Comparison of ENCODE assay signal across 27 cellular contexts in genomic region chrX:130287071-130287770, GRCh38.
"Had no signal": no experiment of that assay in that cellular context is flagged by ENCODE, and none has a peak within 500 bp of the region (broad histone marks: within the 10 kb centered on the region; RNA-seq: fewer than 3 reads in every experiment).

No MANE protein-coding gene starts in this region.

- H3K9me3 ChIP-seq: ascending aorta, testis, vagina had no signal

- H3K9me3 Mint-ChIP-seq: activated naive CD4-positive, alpha-beta T cell treated with anti-CD3 and anti-CD28 coated beads, Interleukin-2, amount 50 U/mL, for 72 hours; activated T-cell treated with anti-CD3 and anti-CD28 coated beads, Interleukin-2, amount 50 U/mL, for 24 hours; activated T-helper 17 cell treated with anti-CD3 and anti-CD28 coated beads, Interleukin-2, amount 50 U/mL, for 72 hours had no signal

- ATAC-seq: activated CD4-positive, alpha-beta T cell treated with anti-CD3 and anti-CD28 coated beads for 36 hours; activated naive CD4-positive, alpha-beta T cell treated with anti-CD3 and anti-CD28 coated beads, Interleukin-2, amount 50 U/mL, for 72 hours; activated T-helper 17 cell treated with anti-CD3 and anti-CD28 coated beads, Interleukin-2, amount 50 U/mL, for 72 hours; left ventricle myocardium superior; sciatic nerve; WTC11 had no signal

- H3K4me1 ChIP-seq: ascending aorta, foreskin keratinocyte, testis, vagina had no signal

- H3K36me3 ChIP-seq: ascending aorta, brain microvascular endothelial cell, vagina had no signal

- H3K27me3 ChIP-seq: ascending aorta, brain microvascular endothelial cell, foreskin keratinocyte, testis, vagina had no signal

- H3K27ac Mint-ChIP-seq: activated CD4-positive, alpha-beta T cell treated with anti-CD3 and anti-CD28 coated beads for 36 hours; activated naive CD4-positive, alpha-beta T cell treated with anti-CD3 and anti-CD28 coated beads, Interleukin-2, amount 50 U/mL, for 72 hours; activated T-cell treated with anti-CD3 and anti-CD28 coated beads, Interleukin-2, amount 50 U/mL, for 24 hours; activated T-helper 17 cell treated with anti-CD3 and anti-CD28 coated beads, Interleukin-2, amount 50 U/mL, for 72 hours; type B pancreatic cell; WTC11 had no signal

- DNase-seq: activated CD4-positive, alpha-beta T cell treated with anti-CD3 and anti-CD28 coated beads for 36 hours; activated CD4-positive, alpha-beta T cell treated with anti-CD3 and anti-CD28 coated beads, Interleukin-2, amount 50 U/mL, for 4 hours; activated CD8-positive, alpha-beta memory T cell treated with anti-CD3 and anti-CD28 coated beads for 24 hours; activated CD8-positive, alpha-beta memory T cell treated with anti-CD3 and anti-CD28 coated beads, Interleukin-2, amount 50 U/mL, for 4 hours; activated T-cell treated with anti-CD3 and anti-CD28 coated beads, Interleukin-2, amount 50 U/mL, for 24 hours; brain microvascular endothelial cell; caudate nucleus; dermis blood vessel endothelial cell; effector memory CD4-positive, alpha-beta T cell; foreskin keratinocyte; immature natural killer cell; kidney glomerular epithelial cell; left ventricle myocardium superior; mesenchymal stem cell; naive B cell; occipital lobe; stimulated activated CD4-positive, alpha-beta T cell treated with anti-CD3 and anti-CD28 coated beads, Interleukin-15, amount 100 ng/mL, for 24 hours; stimulated activated naive CD4-positive, alpha-beta T cell; testis had no signal

- H3K36me3 Mint-ChIP-seq: activated naive CD4-positive, alpha-beta T cell treated with anti-CD3 and anti-CD28 coated beads, Interleukin-2, amount 50 U/mL, for 72 hours; immature natural killer cell; naive B cell; type B pancreatic cell had no signal

- H3K27me3 Mint-ChIP-seq: activated CD4-positive, alpha-beta T cell treated with anti-CD3 and anti-CD28 coated beads for 36 hours; activated T-helper 17 cell treated with anti-CD3 and anti-CD28 coated beads, Interleukin-2, amount 50 U/mL, for 72 hours; type B pancreatic cell had no signal

- H3K4me1 Mint-ChIP-seq: activated CD4-positive, alpha-beta T cell treated with anti-CD3 and anti-CD28 coated beads for 36 hours; activated T-helper 17 cell treated with anti-CD3 and anti-CD28 coated beads, Interleukin-2, amount 50 U/mL, for 72 hours; immature natural killer cell; naive B cell had no signal

- H3K4me3 ChIP-seq: ascending aorta, smooth muscle cell, testis, vagina had no signal

- H3K4me3 Mint-ChIP-seq: activated CD4-positive, alpha-beta T cell treated with anti-CD3 and anti-CD28 coated beads for 36 hours; activated T-cell treated with anti-CD3 and anti-CD28 coated beads, Interleukin-2, amount 50 U/mL, for 24 hours; activated T-helper 17 cell treated with anti-CD3 and anti-CD28 coated beads, Interleukin-2, amount 50 U/mL, for 72 hours; immature natural killer cell; naive B cell; type B pancreatic cell; WTC11 had no signal

- H3K27ac ChIP-seq: ascending aorta, brain microvascular endothelial cell, foreskin keratinocyte, testis, vagina had no signal
